Comparison of ENCODE assay signal across 10 cellular contexts in the genomic region with DNA sequence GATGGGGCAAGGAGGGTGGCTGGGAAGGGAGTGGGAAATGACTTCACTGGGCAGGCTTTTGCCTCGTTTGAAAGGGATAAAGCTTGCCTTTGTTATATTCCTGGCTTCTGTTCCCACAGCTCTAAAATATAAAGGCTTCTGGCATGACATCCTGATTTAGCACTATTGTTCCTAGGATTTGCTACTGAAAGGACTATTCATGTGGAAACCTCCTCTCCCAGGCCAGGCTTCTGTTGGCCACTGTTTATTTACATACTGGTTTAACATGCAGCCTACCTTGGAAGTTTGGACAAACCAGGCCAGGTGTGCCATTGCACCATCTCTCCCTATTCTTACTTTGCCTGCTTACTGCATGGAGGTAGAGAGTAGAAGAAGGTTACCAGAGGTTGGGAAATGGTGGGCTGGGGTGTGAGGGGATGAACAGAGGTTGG. TPM values are rescaled to one million over a fixed set of nuclear protein-coding genes. Genes with fewer than 3 reads are reported as not detected.
DNase-seq lines count a peak whose midpoint lies in the region; ATAC-seq and TF ChIP-seq lines count a peak whose summit lies in the region.
"Had no signal": no experiment of that assay in that cellular context is flagged by ENCODE, and none has a peak within 500 bp of the region (broad histone marks: within the 10 kb centered on the region; RNA-seq: fewer than 3 reads in every experiment).

No MANE protein-coding gene starts in this region.

- ATAC-seq in GM19397 (IDR thresholded peaks at IDR 0.05; ENCODE audit: unreplicated experiment) (no peak), HG03108 (IDR thresholded peaks at IDR 0.05; ENCODE audit: unreplicated experiment) (no peak)

- no peak for TF ChIP-seq CTCF in PC-9 (conservative IDR thresholded peaks at IDR 0.05)
- TF ChIP-seq CTCF in neural progenitor cell (IDR thresholded peaks at IDR 0.05): no peak

- no peaks in the 10 kb centered on the region for H4K20me1 ChIP-seq in PC-9 (ENCODE audit: insufficient read depth)
- no peaks in the 10 kb centered on the region for H4K20me1 ChIP-seq in neural progenitor cell (ENCODE audit: low read depth)

- H3K9me2 ChIP-seq in PC-9 (ENCODE audit: insufficient read depth): no peaks in the 10 kb centered on the region

- H3K4me3 ChIP-seq in PC-9 (no peak overlapping the region), neural progenitor cell (peak overlapping the region; percentile 12)

- H3K9me3 ChIP-seq in PC-9 (ENCODE audit: insufficient read depth, low read depth) (no peaks in the 10 kb centered on the region), neural progenitor cell (ENCODE audit: low read depth) (no peaks in the 10 kb centered on the region)

- peaks cover 4% of the 10 kb centered on the region for H3K27me3 Mint-ChIP-seq in neural progenitor cell (ENCODE audit: insufficient read depth, low read depth)
- H3K27me3 Mint-ChIP-seq: CD4-positive, CD25-positive, alpha-beta regulatory T cell had no signal

- H3K9ac ChIP-seq in neural progenitor cell: no peak overlapping the region

- POLR2A ChIA-PET in PC-9 (lab: Charles Lee; ENCODE audit: unreplicated experiment): interaction anchor here (0.6 kb wide), 1 partner anchor 56 kb away, joined by 9 read pairs; no protein-coding TSS in a partner anchor

- DNase-seq in ELF-1 (ENCODE audit: low read depth, low spot score) (peak; percentile 62), PC-9 (peak; percentile 35 to 89), foreskin melanocyte (peak; percentile 90), neural progenitor cell (ENCODE audit: low spot score) (peak; percentile 90), NCI-H2227 treated with DMSO at 0.1 percent for 48 hours (lab: John Stamatoyannopoulos, UW) (no peak), NCI-H1436 (lab: John Stamatoyannopoulos, UW) (no peak)
- DNase-seq: amniotic stem cell; CD4-positive, CD25-positive, alpha-beta regulatory T cell had no signal

- intact Hi-C loops in PC-9 (cut with micrococcal nuclease; ENCODE audit: unreplicated experiment): loop anchor here (1.0 kb wide), 1 partner anchor 241 kb away; no protein-coding TSS in a partner anchor

- peaks cover 47% of the 10 kb centered on the region for H3F3A ChIP-seq in PC-9 (ENCODE audit: insufficient read depth, low read depth)
- peaks cover 51% of the 10 kb centered on the region for H3F3A ChIP-seq in neural progenitor cell (ENCODE audit: low read depth)

- H3K79me2 ChIP-seq in PC-9 (ENCODE audit: low read depth) (no peaks in the 10 kb centered on the region), neural progenitor cell (ENCODE audit: low read depth) (no peaks in the 10 kb centered on the region)

- H3K4me3 Mint-ChIP-seq in neural progenitor cell: peak overlapping the region; percentile 31

- CTCF ChIA-PET in PC-9 (lab: Charles Lee): interaction anchor here (1.0 kb wide), 1 partner anchor 108 kb away, joined by 3 read pairs; no protein-coding TSS in a partner anchor

- H3K27ac Mint-ChIP-seq in neural progenitor cell: peak overlapping the region; percentile 97
- H3K27ac Mint-ChIP-seq: CD4-positive, CD25-positive, alpha-beta regulatory T cell had no signal

- H3K36me3 Mint-ChIP-seq in neural progenitor cell: peaks cover 9% of the 10 kb centered on the region
- H3K36me3 Mint-ChIP-seq: CD4-positive, CD25-positive, alpha-beta regulatory T cell had no signal

- H3K4me1 Mint-ChIP-seq in neural progenitor cell: peaks cover 68% of the 10 kb centered on the region

- H3K4me1 ChIP-seq in PC-9 (replicated peaks; ENCODE audit: insufficient read depth): peaks cover 66% of the 10 kb centered on the region
- peaks cover 49% of the 10 kb centered on the region for H3K4me1 ChIP-seq in neural progenitor cell

- H2AFZ ChIP-seq in PC-9 (no peak overlapping the region), neural progenitor cell (replicated peaks) (no peak overlapping the region)

- H3K27me3 ChIP-seq in PC-9 (ENCODE audit: insufficient read depth, low read depth) (no peaks in the 10 kb centered on the region), neural progenitor cell (peaks cover 5% of the 10 kb centered on the region)

- H3K9me3 Mint-ChIP-seq in neural progenitor cell: no peaks in the 10 kb centered on the region
- H3K9me3 Mint-ChIP-seq: CD4-positive, CD25-positive, alpha-beta regulatory T cell had no signal

- no TSS peak for BruUV-seq in PC-9 (replicated peaks; lab: Mats Ljungman, UMichigan)

- no peaks in the 10 kb centered on the region for H3K36me3 ChIP-seq in PC-9 (ENCODE audit: low read depth)
- H3K36me3 ChIP-seq in neural progenitor cell: no peaks in the 10 kb centered on the region

- H3K4me2 ChIP-seq in PC-9: peak overlapping the region; percentile 44
- peak overlapping the region; percentile 82 for H3K4me2 ChIP-seq in neural progenitor cell

- H3K27ac ChIP-seq in PC-9: peak overlapping the region; percentile 97
- H3K27ac ChIP-seq in neural progenitor cell: peak overlapping the region; percentile 98

RNA-seq across cellular contexts. Expression of a gene that starts 2.4 kb away (rescaled TPM):
- total RNA-seq in PC-9 (2021) (10.0 and 10.3 TPM in 2 replicates), neural progenitor cell (ENCODE audit: low replicate concordance) (0.15 TPM in 1 of 2 replicates, not detected in the other)

Comparison
In these comparisons a context has a peak if more than half of its experiments do, and no peak if none do; other contexts are left out.
1. DNase-seq: peak in ELF-1 (single experiment), PC-9 (2 of 2), foreskin melanocyte (single experiment) and neural progenitor cell (single experiment); none in NCI-H2227 treated with DMSO at 0.1 percent for 48 hours (single experiment) and NCI-H1436 (single experiment).